ENCODE assay signal across 17 cellular contexts in the genomic region with DNA sequence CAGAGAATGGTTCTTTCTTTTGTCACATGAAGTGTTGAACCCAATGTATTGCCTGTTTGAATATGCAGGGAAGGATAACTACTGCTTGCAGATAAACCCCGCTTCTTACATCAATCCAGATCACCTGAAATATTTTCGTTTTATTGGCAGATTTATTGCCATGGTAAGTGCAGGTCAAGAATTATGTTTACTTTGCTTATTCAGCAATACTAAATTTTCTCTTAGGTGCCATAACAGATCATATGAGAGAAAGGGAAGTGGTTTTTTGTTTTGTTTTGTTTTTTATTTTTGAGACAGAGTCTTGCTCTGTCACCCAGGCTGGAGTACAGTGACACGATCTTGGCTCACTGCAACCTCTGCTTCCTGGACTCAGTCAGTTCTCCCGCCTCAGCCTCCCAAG. TPM values are rescaled to one million over a fixed set of nuclear protein-coding genes. Genes with fewer than 3 reads are reported as not detected.
A peak's percentile ranks its signal among the peaks of the same experiment; 100 is the strongest.
DNase-seq lines count a peak whose midpoint lies in the region; ATAC-seq and TF ChIP-seq lines count a peak whose summit lies in the region.
"Had no signal": no experiment of that assay in that cellular context is flagged by ENCODE, and none has a peak within 500 bp of the region (broad histone marks: within the 10 kb centered on the region; RNA-seq: fewer than 3 reads in every experiment).

No MANE protein-coding gene starts in this region.

- no peak overlapping the region for H4K8ac ChIP-seq in IMR-90 (ENCODE audit: low read depth in 2 of 2, low read length in 2 of 2)

- H4K20me1 ChIP-seq in IMR-90 (ENCODE audit: insufficient read depth, low read length), result peaks cover 5% of the 10 kb centered on the region; the same call in 1 of the 2 replicates

- no peak overlapping the region for H2AFZ ChIP-seq in IMR-90 (replicated peaks; ENCODE audit: low read length, poor library complexity)

- H3K36me3 Mint-ChIP-seq in activated naive CD4-positive, alpha-beta T cell treated with anti-CD3 and anti-CD28 coated beads, Interleukin-2, amount 10 ng/mL, durations not matched to agents 7 days and 5 days, result peaks cover 67% of the 10 kb centered on the region
- peaks cover 45% of the 10 kb centered on the region for H3K36me3 Mint-ChIP-seq in activated naive CD4-positive, alpha-beta T cell treated with anti-CD3 and anti-CD28 coated beads for 36 hours (ENCODE audit: low read depth)
- H3K36me3 Mint-ChIP-seq in chondrocyte (ENCODE audit: low read depth), result peaks cover 46% of the 10 kb centered on the region

- peaks cover 14 to 24% of the 10 kb centered on the region in 2 experiments for H3K79me1 ChIP-seq in IMR-90 (ENCODE audit: low read depth in 1 of 2, low read length in 2 of 2)

- no peak for TF ChIP-seq CTCF in IMR-90 (conservative IDR thresholded peaks at IDR 0.05; ENCODE audit: low read depth, low read length)
- no peak for TF ChIP-seq CTCF in chondrocyte (IDR thresholded peaks at IDR 0.05)

- no peak overlapping the region for H3K18ac ChIP-seq in IMR-90 (ENCODE audit: low read depth, low read length)

- no peak overlapping the region for H3K9ac ChIP-seq in IMR-90 (ENCODE audit: low read depth, low read length)

- no peaks in the 10 kb centered on the region for H3K4me1 ChIP-seq in IMR-90 (ENCODE audit: control insufficient read depth, insufficient read depth, low read length)

- H2AK5ac ChIP-seq in IMR-90 (ENCODE audit: low read depth, low read length), result no peak overlapping the region

- no peak overlapping the region for H2AK9ac ChIP-seq in IMR-90 (replicated peaks; ENCODE audit: low read depth, low read length, poor library complexity)

- no peak for TF ChIP-seq POLR2A in IMR-90 (IDR thresholded peaks at IDR 0.05; ENCODE audit: low read depth, low read length)

- H3K4ac ChIP-seq in IMR-90 (ENCODE audit: low read depth, low read length), result no peak overlapping the region

- H3K23ac ChIP-seq in IMR-90 (ENCODE audit: low read depth, low read length), result no peak overlapping the region

- H3K9me3 Mint-ChIP-seq in activated naive CD4-positive, alpha-beta T cell treated with anti-CD3 and anti-CD28 coated beads, Interleukin-2, amount 10 ng/mL, durations not matched to agents 7 days and 5 days, result peaks cover 8% of the 10 kb centered on the region
- peaks cover 4% of the 10 kb centered on the region for H3K9me3 Mint-ChIP-seq in activated naive CD4-positive, alpha-beta T cell treated with anti-CD3 and anti-CD28 coated beads for 36 hours
- peaks cover 7% of the 10 kb centered on the region for H3K9me3 Mint-ChIP-seq in chondrocyte (ENCODE audit: low read depth)

- H4K5ac ChIP-seq in IMR-90 (ENCODE audit: low read depth, low read length), result no peak overlapping the region

- WGBS in IMR-90 (ENCODE audit: extremely low coverage in 2 of 2, insufficient read length in 1 of 2), 2 experiments, result 83% methylated on average over 1 of the region's 4 CpGs; no CpG with 5 or more reads in 1 of the 2 experiments

- BruUV-seq in IMR-90 (replicated peaks; lab: Mats Ljungman, UMichigan), result no TSS peak

- H3K27ac ChIP-seq in IMR-90 (ENCODE audit: insufficient read depth, low read length), result no peak overlapping the region

- in situ Hi-C loops in IMR-90 (cut with MboI; ENCODE audit: low sequenced_read_pairs), result loop anchor here (10.0 kb wide), 1 partner anchor 165 kb away; no protein-coding TSS in a partner anchor

- H2BK15ac ChIP-seq in IMR-90 (ENCODE audit: low read depth, low read length), result no peak overlapping the region

- H3K56ac ChIP-seq in IMR-90 (ENCODE audit: extremely low read depth, insufficient read depth, low read length), result no peak overlapping the region

- no peak for ATAC-seq in IMR-90 (ENCODE audit: low read depth)
- no peak for ATAC-seq in left cardiac atrium
- ATAC-seq: CD8-positive, alpha-beta T cell had no signal

- dilution Hi-C loops in IMR-90 (cut with HindIII; ENCODE audit: low sequenced_read_pairs, unreplicated experiment), result no loop called here

- peaks cover 11% of the 10 kb centered on the region for H3K4me1 Mint-ChIP-seq in activated naive CD4-positive, alpha-beta T cell treated with anti-CD3 and anti-CD28 coated beads, Interleukin-2, amount 10 ng/mL, durations not matched to agents 7 days and 5 days
- H3K4me1 Mint-ChIP-seq in activated naive CD4-positive, alpha-beta T cell treated with anti-CD3 and anti-CD28 coated beads for 36 hours (ENCODE audit: low read depth), result peaks cover 6% of the 10 kb centered on the region
- H3K4me1 Mint-ChIP-seq in chondrocyte (ENCODE audit: low read depth), result no peaks in the 10 kb centered on the region
- H3K4me1 Mint-ChIP-seq: H9 had no signal

- DNase-seq in activated naive CD4-positive, alpha-beta T cell treated with anti-CD3 and anti-CD28 coated beads, Interleukin-2, amount 10 ng/mL, durations not matched to agents 7 days and 5 days, result no peak
- no peak for DNase-seq in activated naive CD4-positive, alpha-beta T cell treated with anti-CD3 and anti-CD28 coated beads for 36 hours
- DNase-seq in IMR-90 (no peak), chondrocyte (ENCODE audit: low spot score) (no peak), left cardiac atrium (no peak), T-helper 9 cell (no peak), AG08395 (ENCODE audit: low spot score) (no peak)
- DNase-seq: 8988T; ACHN; C1 segment of cervical spinal cord; Caco-2; CD8-positive, alpha-beta T cell; DND-41; GDM1; GOT3; H9 had no signal

- TF ChIP-seq RAD21 in IMR-90 (IDR thresholded peaks at IDR 0.05; ENCODE audit: low read length), result no peak

- H3K9me3 ChIP-seq in IMR-90 (ENCODE audit: control insufficient read depth, insufficient read depth, low read length), result no peaks in the 10 kb centered on the region; the same call in 1 of the 2 replicates

- no peaks in the 10 kb centered on the region for H3K27me3 ChIP-seq in IMR-90 (ENCODE audit: control insufficient read depth, insufficient read depth, low read length)

- no peaks in the 10 kb centered on the region for H3K9me1 ChIP-seq in IMR-90 (ENCODE audit: insufficient read depth, low read length)

- H3K4me3 ChIP-seq in IMR-90 (ENCODE audit: insufficient read depth, low read depth, low read length), result no peak overlapping the region

- H2BK20ac ChIP-seq in IMR-90 (ENCODE audit: low read depth, low read length), result no peak overlapping the region

- CTCF ChIA-PET in activated naive CD4-positive, alpha-beta T cell treated with anti-CD3 and anti-CD28 coated beads, Interleukin-2, amount 10 ng/mL, durations not matched to agents 7 days and 5 days (lab: Charles Lee), result no interaction called here
- CTCF ChIA-PET in activated naive CD4-positive, alpha-beta T cell treated with anti-CD3 and anti-CD28 coated beads for 36 hours (lab: Charles Lee), result no interaction called here
- CTCF ChIA-PET in IMR-90 (lab: Yijun Ruan, JAX), result no interaction called here

- no peak overlapping the region for H3K14ac ChIP-seq in IMR-90 (replicated peaks; ENCODE audit: low read depth, low read length)

- no peak overlapping the region for H2BK120ac ChIP-seq in IMR-90 (ENCODE audit: low read depth, low read length)

- no peak overlapping the region for H4K91ac ChIP-seq in IMR-90 (ENCODE audit: insufficient read depth, low read depth, low read length)

- H3K27ac Mint-ChIP-seq in activated naive CD4-positive, alpha-beta T cell treated with anti-CD3 and anti-CD28 coated beads, Interleukin-2, amount 10 ng/mL, durations not matched to agents 7 days and 5 days, result peak overlapping the region; percentile 16
- no peak overlapping the region for H3K27ac Mint-ChIP-seq in activated naive CD4-positive, alpha-beta T cell treated with anti-CD3 and anti-CD28 coated beads for 36 hours
- peak overlapping the region; percentile 36 for H3K27ac Mint-ChIP-seq in chondrocyte (ENCODE audit: unreplicated experiment)
- H3K27ac Mint-ChIP-seq: B cell; CD8-positive, alpha-beta T cell; H9 had no signal

- H3K36me3 ChIP-seq in IMR-90 (ENCODE audit: control insufficient read depth, insufficient read depth, low read length), result peaks cover 37% of the 10 kb centered on the region

- intact Hi-C loops in activated naive CD4-positive, alpha-beta T cell treated with anti-CD3 and anti-CD28 coated beads for 36 hours (cut with micrococcal nuclease), result no loop called here
- intact Hi-C loops in IMR-90 (cut with micrococcal nuclease) (loop anchor here (5.0 to 10.0 kb wide), 2 partner anchors 167 to 285 kb away; no protein-coding TSS in a partner anchor), left cardiac atrium (cut with DNase I) (no loop called here)

- no peak overlapping the region for H3K4me3 Mint-ChIP-seq in activated naive CD4-positive, alpha-beta T cell treated with anti-CD3 and anti-CD28 coated beads, Interleukin-2, amount 10 ng/mL, durations not matched to agents 7 days and 5 days
- no peak overlapping the region for H3K4me3 Mint-ChIP-seq in activated naive CD4-positive, alpha-beta T cell treated with anti-CD3 and anti-CD28 coated beads for 36 hours
- H3K4me3 Mint-ChIP-seq in chondrocyte (ENCODE audit: unreplicated experiment), result no peak overlapping the region
- H3K4me3 Mint-ChIP-seq: B cell; CD8-positive, alpha-beta T cell; H9 had no signal

- H3K27me3 Mint-ChIP-seq in activated naive CD4-positive, alpha-beta T cell treated with anti-CD3 and anti-CD28 coated beads, Interleukin-2, amount 10 ng/mL, durations not matched to agents 7 days and 5 days, result no peaks in the 10 kb centered on the region
- H3K27me3 Mint-ChIP-seq in activated naive CD4-positive, alpha-beta T cell treated with anti-CD3 and anti-CD28 coated beads for 36 hours (ENCODE audit: low read depth), result no peaks in the 10 kb centered on the region
- no peaks in the 10 kb centered on the region for H3K27me3 Mint-ChIP-seq in chondrocyte (ENCODE audit: low read depth)
- H3K27me3 Mint-ChIP-seq: B cell had no signal

- no peak overlapping the region for H3K4me2 ChIP-seq in IMR-90 (ENCODE audit: low read depth, low read length)

- POLR2A ChIA-PET in IMR-90 (lab: Charles Lee; ENCODE audit: unreplicated experiment), result no interaction called here

- H2BK5ac ChIP-seq in IMR-90 (ENCODE audit: low read depth, low read length, poor library complexity, severe bottlenecking), result no peak overlapping the region

TF ChIP-seq in IMR-90, 13 proteins besides CTCF, POLR2A, EP300 and RAD21 (continues in another document):
- no peak for TF ChIP-seq USF2 (IDR thresholded peaks at IDR 0.05; ENCODE audit: low read depth, low read length)
- no peak for TF ChIP-seq FOS (IDR thresholded peaks at IDR 0.05; ENCODE audit: low read depth, low read length)
- no peak for TF ChIP-seq SMC3 (IDR thresholded peaks at IDR 0.05; ENCODE audit: low read depth, low read length)

RNA-seq across cellular contexts. Expression of gene DYNLRB1, which starts 36.6 kb away (rescaled TPM):
- 10 to 100 TPM; 81.9 to 92.9 TPM for total RNA-seq in activated naive CD4-positive, alpha-beta T cell treated with anti-CD3 and anti-CD28 coated beads for 36 hours
- 78.0 and 82.4 TPM in 2 replicates for total RNA-seq in IMR-90 (2012; rRNA removed)
- polyA plus RNA-seq in IMR-90 (2012; rRNA removed), result 380 and 406 TPM in 2 replicates
- polyA plus RNA-seq in IMR-90 (2012; cell fraction: cytosol; rRNA removed), result 425 and 634 TPM in 2 replicates
- 82.6 and 188 TPM in 2 replicates for polyA plus RNA-seq in IMR-90 (2012; cell fraction: nucleus; rRNA removed; ENCODE audit: low replicate concordance)
- total RNA-seq in chondrocyte, result 111 to 204 TPM (median 199 TPM) in 3 replicates
- 100 to 1,000 TPM; 138 to 141 TPM for total RNA-seq in left cardiac atrium
